ENCODE assay signal across 9 cellular contexts in the genomic region with DNA sequence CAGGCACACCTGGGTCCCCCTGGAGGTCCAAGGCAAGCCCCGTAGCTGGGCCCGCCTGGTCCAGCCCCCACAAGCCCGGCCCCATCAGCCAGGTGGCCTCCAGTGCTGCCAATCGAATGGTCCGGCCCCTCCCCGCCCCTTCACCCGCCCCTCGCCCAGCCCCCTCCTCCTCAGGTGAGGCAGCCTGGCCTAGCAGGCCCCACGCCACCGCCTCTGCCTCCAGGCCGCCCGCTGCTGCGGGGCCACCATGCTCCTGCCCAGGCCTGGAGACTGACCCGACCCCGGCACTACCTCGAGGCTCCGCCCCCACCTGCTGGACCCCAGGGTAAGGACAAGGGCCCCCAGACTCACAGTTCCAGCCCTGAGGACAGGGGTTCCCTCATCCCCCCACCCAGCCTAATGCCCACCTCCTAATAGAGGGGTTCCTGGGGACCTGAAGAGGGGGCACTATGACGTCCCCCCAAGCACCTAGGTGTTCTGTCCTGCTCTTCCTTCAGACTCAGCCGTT.
DNase-seq lines count a peak whose midpoint lies in the region; ATAC-seq and TF ChIP-seq lines count a peak whose summit lies in the region.
"Had no signal": no experiment of that assay in that cellular context is flagged by ENCODE, and none has a peak within 500 bp of the region (broad histone marks: within the 10 kb centered on the region; RNA-seq: fewer than 3 reads in every experiment).

HPN (plus strand) TSS at position 174 of the 508 bp plus-strand sequence. CDS start 786 bp downstream, outside the sequence.

- DNase-seq in adipocyte (ENCODE audit: low read depth) (no peak), kidney tubule cell (ENCODE audit: low spot score) (peak; percentile 28), SW 1271 (lab: John Stamatoyannopoulos, UW) (no peak), EL (no peak)
- DNase-seq in stimulated activated effector memory CD8-positive, alpha-beta T cell treated with anti-CD3 and anti-CD28 coated beads, Interleukin-12 subunit alpha, Interleukin-12 subunit beta, amount 100 ng/mL, for 72 hours (ENCODE audit: low spot score in 2 of 2): no peak
- no peak for DNase-seq in stimulated activated CD4-positive, alpha-beta T cell treated with anti-CD3 and anti-CD28 coated beads, Interleukin-12 subunit alpha, Interleukin-12 subunit beta, amount 100 ng/mL, for 4 hours
- DNase-seq: HFFc6 had no signal

- TF ChIP-seq POLR2A in GM18505 (IDR thresholded peaks at IDR 0.05; ENCODE audit: borderline replicate concordance, extremely low read depth, insufficient read depth, insufficient read length): no peak

- H3K9me3 Mint-ChIP-seq in stimulated activated effector memory CD8-positive, alpha-beta T cell treated with anti-CD3 and anti-CD28 coated beads, Interleukin-12 subunit alpha, Interleukin-12 subunit beta, amount 100 ng/mL, for 72 hours: no peaks in the 10 kb centered on the region
- H3K9me3 Mint-ChIP-seq: HFFc6 had no signal

- H3K4me1 Mint-ChIP-seq in stimulated activated effector memory CD8-positive, alpha-beta T cell treated with anti-CD3 and anti-CD28 coated beads, Interleukin-12 subunit alpha, Interleukin-12 subunit beta, amount 100 ng/mL, for 72 hours: peaks cover 48% of the 10 kb centered on the region

- H3K4me1 ChIP-seq in HUES6 (ENCODE audit: control insufficient read depth, insufficient read depth, low read length) (peaks cover 37% of the 10 kb centered on the region), adipocyte (ENCODE audit: control insufficient read depth, insufficient read depth, low read length) (peaks cover 31% of the 10 kb centered on the region)

- no peaks in the 10 kb centered on the region for H3K36me3 Mint-ChIP-seq in stimulated activated effector memory CD8-positive, alpha-beta T cell treated with anti-CD3 and anti-CD28 coated beads, Interleukin-12 subunit alpha, Interleukin-12 subunit beta, amount 100 ng/mL, for 72 hours

- peak within 1 kb of the TSS; percentile 89 for H3K27ac Mint-ChIP-seq in stimulated activated effector memory CD8-positive, alpha-beta T cell treated with anti-CD3 and anti-CD28 coated beads, Interleukin-12 subunit alpha, Interleukin-12 subunit beta, amount 100 ng/mL, for 72 hours
- H3K27ac Mint-ChIP-seq: HFFc6 had no signal

- H3K9me3 ChIP-seq in HUES6 (ENCODE audit: control insufficient read depth, insufficient read depth, low read depth, low read length) (no peaks in the 10 kb centered on the region), adipocyte (ENCODE audit: control insufficient read depth, low read length) (no peaks in the 10 kb centered on the region)

- H3K9ac ChIP-seq in HUES6 (ENCODE audit: low read length): peak within 1 kb of the TSS; percentile 50
- H3K9ac ChIP-seq in adipocyte (ENCODE audit: low read length): peak within 1 kb of the TSS; percentile 66

- peak within 1 kb of the TSS; percentile 59 for H3K4me3 Mint-ChIP-seq in stimulated activated effector memory CD8-positive, alpha-beta T cell treated with anti-CD3 and anti-CD28 coated beads, Interleukin-12 subunit alpha, Interleukin-12 subunit beta, amount 100 ng/mL, for 72 hours
- H3K4me3 Mint-ChIP-seq: HFFc6 had no signal

- H3K36me3 ChIP-seq in HUES6 (ENCODE audit: control insufficient read depth, insufficient read depth, low read length): no peaks in the 10 kb centered on the region
- H3K36me3 ChIP-seq in adipocyte (ENCODE audit: control insufficient read depth, insufficient read depth, low read length, severe bottlenecking): no peaks in the 10 kb centered on the region

- peak within 1 kb of the TSS; percentile 65; the same call in 1 of the 2 replicates for H3K27ac ChIP-seq in HUES6 (ENCODE audit: low read depth, low read length)

- H3K27me3 ChIP-seq in HUES6 (ENCODE audit: control insufficient read depth, insufficient read depth, low read length) (no peaks in the 10 kb centered on the region), adipocyte (replicated peaks; ENCODE audit: control insufficient read depth, insufficient read depth, low read length) (peaks cover 5% of the 10 kb centered on the region)

- ATAC-seq in stimulated activated effector memory CD8-positive, alpha-beta T cell treated with anti-CD3 and anti-CD28 coated beads, Interleukin-12 subunit alpha, Interleukin-12 subunit beta, amount 100 ng/mL, for 72 hours: no peak
- ATAC-seq in GM18505 (IDR thresholded peaks at IDR 0.05; ENCODE audit: unreplicated experiment): no peak

- peak within 1 kb of the TSS; percentile 62 for H3K4me3 ChIP-seq in HUES6 (ENCODE audit: low read depth, low read length)
- peak within 1 kb of the TSS; percentile 53 for H3K4me3 ChIP-seq in adipocyte (ENCODE audit: low read length)
